16 cellular contexts compared by ENCODE assay signal in genomic region chr12:76554411-76555225, GRCh38. TPM values are rescaled to one million over a fixed set of nuclear protein-coding genes. Genes with fewer than 3 reads are reported as not detected.
A peak's percentile ranks its signal among the peaks of the same experiment; 100 is the strongest.
DNase-seq lines count a peak whose midpoint lies in the region; ATAC-seq and TF ChIP-seq lines count a peak whose summit lies in the region.
"Had no signal": no experiment of that assay in that cellular context is flagged by ENCODE, and none has a peak within 500 bp of the region (broad histone marks: within the 10 kb centered on the region; RNA-seq: fewer than 3 reads in every experiment).

No MANE protein-coding gene starts in this region.

- 97% methylated on average over 2 of the region's 2 CpGs for WGBS in SK-N-SH (ENCODE audit: low lambda C conversion rate)

- peaks cover 71% of the 10 kb centered on the region for H3K4me1 Mint-ChIP-seq in CD14-positive monocyte
- peaks cover 55% of the 10 kb centered on the region for H3K4me1 Mint-ChIP-seq in HFFc6 (ENCODE audit: low read depth)
- H3K4me1 Mint-ChIP-seq in glutamatergic neuron (ENCODE audit: low read depth, unreplicated experiment) = peaks cover 21% of the 10 kb centered on the region
- peaks cover 61% of the 10 kb centered on the region for H3K4me1 Mint-ChIP-seq in activated CD4-positive, alpha-beta T cell treated with anti-CD3 and anti-CD28 coated beads, Interleukin-2, amount 10 ng/mL, durations not matched to agents 7 days and 5 days

- no peaks in the 10 kb centered on the region for H3K9me3 ChIP-seq in SK-N-SH
- H3K9me3 ChIP-seq: adrenal gland; BLaER1 treated with 17β-estradiol and CSF1 and Interleukin-3, amounts not matched to agents 10 nM and 100 nM; heart right ventricle had no signal

- TF ChIP-seq CTCF in CD14-positive monocyte (IDR thresholded peaks at IDR 0.05) (no peak), HFFc6 (IDR thresholded peaks at IDR 0.05) (no peak), SK-N-SH (IDR thresholded peaks at IDR 0.05) (no peak), glutamatergic neuron (IDR thresholded peaks at IDR 0.05; ENCODE audit: partially characterized antibody, unreplicated experiment) (no peak)

- no peak for DNase-seq in CD14-positive monocyte (ENCODE audit: low spot score)
- DNase-seq in HFFc6 = no peak
- peak; percentile 10 for DNase-seq in SK-N-SH
- no peak for DNase-seq in glutamatergic neuron
- DNase-seq in activated CD4-positive, alpha-beta T cell treated with anti-CD3 and anti-CD28 coated beads, Interleukin-2, amount 10 ng/mL, durations not matched to agents 7 days and 5 days = no peak
- DNase-seq in glomerular visceral epithelial cell (ENCODE audit: extremely low spot score) = no peak
- DNase-seq: adrenal gland; EL; heart right ventricle; NCI-H2107; retina; stimulated activated CD4-positive, alpha-beta T cell treated with anti-CD3 and anti-CD28 coated beads, Interleukin-1b, Interleukin-23, amount 100 ng/mL, for 48 hours had no signal

- H3K4me3 Mint-ChIP-seq in CD14-positive monocyte (no peak overlapping the region), HFFc6 (no peak overlapping the region), glutamatergic neuron (ENCODE audit: unreplicated experiment) (peak overlapping the region; percentile 28)
- no peak overlapping the region for H3K4me3 Mint-ChIP-seq in activated CD4-positive, alpha-beta T cell treated with anti-CD3 and anti-CD28 coated beads, Interleukin-2, amount 10 ng/mL, durations not matched to agents 7 days and 5 days

- intact Hi-C loops in CD14-positive monocyte (cut with micrococcal nuclease) = no loop called here

- H3K27ac Mint-ChIP-seq in CD14-positive monocyte (peak overlapping the region; percentile 42 to 88 (median 75)), HFFc6 (peak overlapping the region; percentile 32; the same call in 1 of the 2 replicates), glutamatergic neuron (ENCODE audit: unreplicated experiment) (no peak overlapping the region)
- H3K27ac Mint-ChIP-seq in activated CD4-positive, alpha-beta T cell treated with anti-CD3 and anti-CD28 coated beads, Interleukin-2, amount 10 ng/mL, durations not matched to agents 7 days and 5 days = no peak overlapping the region

- no peak overlapping the region for H3K4me3 ChIP-seq in SK-N-SH (ENCODE audit: low read depth in 2 of 2, low read length in 1 of 2)
- H3K4me3 ChIP-seq: adrenal gland; BLaER1 treated with 17β-estradiol and CSF1 and Interleukin-3, amounts not matched to agents 10 nM and 100 nM; heart right ventricle had no signal

- H3K9me2 ChIP-seq in SK-N-SH = no peaks in the 10 kb centered on the region

- no peak for TF ChIP-seq RAD21 in SK-N-SH (IDR thresholded peaks at IDR 0.05; ENCODE audit: low read length)

- H3K27me3 ChIP-seq in SK-N-SH (ENCODE audit: insufficient read depth) = no peaks in the 10 kb centered on the region
- H3K27me3 ChIP-seq: adrenal gland, heart right ventricle had no signal

- peaks cover 97% of the 10 kb centered on the region for H3K79me2 ChIP-seq in SK-N-SH (ENCODE audit: insufficient read depth)

- TF ChIP-seq EP300 in SK-N-SH (IDR thresholded peaks at IDR 0.05; ENCODE audit: borderline replicate concordance in 1 of 2, low read depth in 1 of 2, low read length in 1 of 2) = no peak

- H2AFZ ChIP-seq in SK-N-SH (ENCODE audit: low read depth) = no peak overlapping the region

- H3K4me2 ChIP-seq in SK-N-SH = no peak overlapping the region

- H3K27me3 Mint-ChIP-seq in CD14-positive monocyte (ENCODE audit: low read depth in 3 of 3) (no peaks in the 10 kb centered on the region), HFFc6 (ENCODE audit: insufficient read depth) (no peaks in the 10 kb centered on the region), glutamatergic neuron (ENCODE audit: unreplicated experiment) (no peaks in the 10 kb centered on the region)
- H3K27me3 Mint-ChIP-seq in activated CD4-positive, alpha-beta T cell treated with anti-CD3 and anti-CD28 coated beads, Interleukin-2, amount 10 ng/mL, durations not matched to agents 7 days and 5 days = no peaks in the 10 kb centered on the region

- POLR2A ChIA-PET in SK-N-SH (lab: Yijun Ruan, JAX) = no interaction called here
- POLR2A ChIA-PET in activated CD4-positive, alpha-beta T cell treated with anti-CD3 and anti-CD28 coated beads, Interleukin-2, amount 10 ng/mL, durations not matched to agents 7 days and 5 days (lab: Charles Lee) = no interaction called here

- no peaks in the 10 kb centered on the region for H3K36me3 ChIP-seq in SK-N-SH (replicated peaks in 1 of 2; ENCODE audit: control insufficient read depth in 1 of 2, insufficient read depth in 2 of 2, low read length in 1 of 2)
- H3K36me3 ChIP-seq: adrenal gland, heart right ventricle had no signal

- CTCF ChIA-PET in SK-N-SH (lab: Yijun Ruan, JAX) = interaction anchor here (0.9 to 1.3 kb wide), 5 partner anchors 9 to 1028 kb away, joined by 3 to 9 read pairs (median 4); no protein-coding TSS in a partner anchor
- CTCF ChIA-PET in activated CD4-positive, alpha-beta T cell treated with anti-CD3 and anti-CD28 coated beads, Interleukin-2, amount 10 ng/mL, durations not matched to agents 7 days and 5 days (lab: Charles Lee) = interaction anchor here (1.1 kb wide), 1 partner anchor 456 kb away, joined by 3 read pairs; no protein-coding TSS in a partner anchor

- H3K27ac ChIP-seq in SK-N-SH (ENCODE audit: low read depth in 2 of 2, low read length in 1 of 2) = peak overlapping the region; percentile 48 to 84
- H3K27ac ChIP-seq: adrenal gland had no signal

- H3K9ac ChIP-seq in SK-N-SH = no peak overlapping the region

- H3K36me3 Mint-ChIP-seq in CD14-positive monocyte (peaks cover 9 to 16% of the 10 kb centered on the region in 2 donors), HFFc6 (ENCODE audit: low read depth) (no peaks in the 10 kb centered on the region), glutamatergic neuron (ENCODE audit: unreplicated experiment) (no peaks in the 10 kb centered on the region)
- H3K36me3 Mint-ChIP-seq in activated CD4-positive, alpha-beta T cell treated with anti-CD3 and anti-CD28 coated beads, Interleukin-2, amount 10 ng/mL, durations not matched to agents 7 days and 5 days (ENCODE audit: low read depth) = peaks cover 33% of the 10 kb centered on the region

- peaks cover 11 to 20% of the 10 kb centered on the region in 2 experiments; a peak in 3 of 4 replicates for H3K4me1 ChIP-seq in SK-N-SH (ENCODE audit: control insufficient read depth in 1 of 2, insufficient read depth in 2 of 2, low read depth in 1 of 2, low read length in 1 of 2)

- no peak for ATAC-seq in HG03457 (IDR thresholded peaks at IDR 0.05; ENCODE audit: unreplicated experiment)
- ATAC-seq in esophagus mucosa = no peak
- ATAC-seq: activated CD4-positive, CD25-positive, alpha-beta regulatory T cell treated with anti-CD3 and anti-CD28 coated beads, Interleukin-2, amount 50 U/mL, for 24 hours had no signal

- peaks cover 15% of the 10 kb centered on the region for H3F3A ChIP-seq in SK-N-SH (replicated peaks; ENCODE audit: insufficient read depth)

- H3K9me3 Mint-ChIP-seq in CD14-positive monocyte (no peaks in the 10 kb centered on the region), HFFc6 (no peaks in the 10 kb centered on the region), glutamatergic neuron (ENCODE audit: unreplicated experiment) (peaks cover 3% of the 10 kb centered on the region)
- H3K9me3 Mint-ChIP-seq in activated CD4-positive, alpha-beta T cell treated with anti-CD3 and anti-CD28 coated beads, Interleukin-2, amount 10 ng/mL, durations not matched to agents 7 days and 5 days = no peaks in the 10 kb centered on the region

- H4K20me1 ChIP-seq in SK-N-SH (ENCODE audit: insufficient read depth) = no peaks in the 10 kb centered on the region; the same call in 1 of the 2 replicates

TF ChIP-seq in SK-N-SH, 30 proteins besides CTCF, POLR2A, EP300 and RAD21:
- no peak for TF ChIP-seq JUND (IDR thresholded peaks at IDR 0.05)
- no peak for TF ChIP-seq RXRA (IDR thresholded peaks at IDR 0.05; ENCODE audit: borderline replicate concordance, low read depth)
- TF ChIP-seq TCF12 (IDR thresholded peaks at IDR 0.05) = peak; percentile 24; the same call in 1 of the 2 replicates

RNA-seq across cellular contexts. Expression of gene OSBPL8, which starts 5.0 kb away (rescaled TPM):
- 100 to 1,000 TPM; 147 to 167 TPM for polyA plus RNA-seq in CD14-positive monocyte
- 10 to 100 TPM; 66.8 to 77.8 (median 71.1) TPM for total RNA-seq in HFFc6 (2021; fragmentation: NEBNext Ultra II Directional; extraction: Animal tissue kit (Norgen Biotek cat#: 25700))
- polyA plus RNA-seq in SK-N-SH (2012; rRNA removed) = 9.5 and 10.6 TPM in 2 replicates
- 13.2 and 13.7 TPM in 2 replicates for polyA plus RNA-seq in SK-N-SH (2012; cell fraction: cytosol; rRNA removed)
- 12.0 and 18.9 TPM in 2 replicates for polyA plus RNA-seq in SK-N-SH (2012; cell fraction: nucleus; rRNA removed)
- total RNA-seq in glutamatergic neuron (ENCODE audit: unreplicated experiment) = 162 TPM
- total RNA-seq in esophagus mucosa = 62.6 TPM
- 100 to 1,000 TPM; 119 to 130 TPM for total RNA-seq in activated CD4-positive, alpha-beta T cell treated with anti-CD3 and anti-CD28 coated beads, Interleukin-2, amount 10 ng/mL, durations not matched to agents 7 days and 5 days

Comparison
In these comparisons a context has a peak if more than half of its experiments do, and no peak if none do; other contexts are left out.
1. H3K27ac Mint-ChIP-seq: peak in CD14-positive monocyte (7 of 7) and HFFc6 (single experiment); none in glutamatergic neuron (single experiment) and activated CD4-positive, alpha-beta T cell treated with anti-CD3 and anti-CD28 coated beads, Interleukin-2, amount 10 ng/mL, durations not matched to agents 7 days and 5 days (single experiment).